ENCODE assay signal across 17 cellular contexts in the genomic region with DNA sequence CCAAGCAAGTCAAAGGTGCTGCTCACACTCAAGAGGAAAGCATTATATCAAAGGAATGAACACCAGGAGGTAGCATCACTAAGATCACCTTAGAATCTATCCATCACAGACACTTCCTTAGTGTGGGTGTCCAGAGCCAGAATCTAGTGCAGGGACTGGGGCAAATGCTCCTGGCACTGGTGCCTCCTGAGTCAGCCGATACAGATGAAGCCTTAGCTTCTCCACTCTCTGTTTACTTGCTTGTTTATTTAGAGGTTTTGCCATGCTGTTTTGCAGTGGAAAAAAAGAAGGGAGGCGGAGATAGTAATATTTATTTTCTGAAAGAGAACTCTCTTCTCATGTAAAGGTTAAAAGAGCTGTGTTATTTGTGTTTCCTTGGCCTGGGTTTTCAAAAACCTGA.
"Had no signal": no experiment of that assay in that cellular context is flagged by ENCODE, and none has a peak within 500 bp of the region (broad histone marks: within the 10 kb centered on the region; RNA-seq: fewer than 3 reads in every experiment).

No MANE protein-coding gene starts in this region.

- H3K36me3 Mint-ChIP-seq: stimulated activated memory B cell treated with anti-CD40 and anti-IgM and Interleukin-4, amounts not matched to agents 10 μg/mL and 1 μg/mL and 100 μg/mL, for 72 hours had no signal

- H3K36me3 ChIP-seq: left lung, tibial nerve, uterus had no signal

- DNase-seq: activated CD4-positive, alpha-beta memory T cell treated with anti-CD3 and anti-CD28 coated beads, Interleukin-2, amount 10 ng/mL, durations not matched to agents 7 days and 5 days; activated CD4-positive, alpha-beta T cell treated with anti-CD3 and anti-CD28 coated beads for 48 hours; activated CD4-positive, CD25-positive, alpha-beta regulatory T cell; activated naive CD4-positive, alpha-beta T cell treated with Interleukin-2 at 50 U/mL for 16 hours; activated T-cell treated with anti-CD3 and anti-CD28 coated beads, Interleukin-2, amount 50 U/mL, for 24 hours; aorta; dermis blood vessel endothelial cell; effector memory CD8-positive, alpha-beta T cell; glutamatergic neuron; left lung; stimulated activated CD4-positive, alpha-beta T cell treated with anti-CD3 and anti-CD28 coated beads, Interleukin-4, amount 100 ng/mL, for 4 hours; T-helper 1 cell; T-helper 9 cell had no signal

- H3K27me3 ChIP-seq: left lung, tibial nerve, uterus had no signal

- H3K4me1 ChIP-seq: left lung, uterus had no signal

- H3K9me3 ChIP-seq: left lung, uterus had no signal

- H3K4me1 Mint-ChIP-seq: stimulated activated memory B cell treated with anti-CD40 and anti-IgM and Interleukin-4, amounts not matched to agents 10 μg/mL and 1 μg/mL and 100 μg/mL, for 72 hours had no signal

- H3K27me3 Mint-ChIP-seq: activated CD4-positive, alpha-beta memory T cell treated with anti-CD3 and anti-CD28 coated beads, Interleukin-2, amount 10 ng/mL, durations not matched to agents 7 days and 5 days; activated T-cell treated with anti-CD3 and anti-CD28 coated beads, Interleukin-2, amount 50 U/mL, for 24 hours had no signal

- H3K4me3 ChIP-seq: left lung, tibial nerve, uterus had no signal

- H3K27ac ChIP-seq: left lung, uterus had no signal

- H3K4me3 Mint-ChIP-seq: activated CD4-positive, alpha-beta memory T cell treated with anti-CD3 and anti-CD28 coated beads, Interleukin-2, amount 10 ng/mL, durations not matched to agents 7 days and 5 days; activated T-cell treated with anti-CD3 and anti-CD28 coated beads, Interleukin-2, amount 50 U/mL, for 24 hours; effector memory CD8-positive, alpha-beta T cell; stimulated activated memory B cell treated with anti-CD40 and anti-IgM and Interleukin-4, amounts not matched to agents 10 μg/mL and 1 μg/mL and 100 μg/mL, for 72 hours had no signal

- H3K27ac Mint-ChIP-seq: activated CD4-positive, alpha-beta memory T cell treated with anti-CD3 and anti-CD28 coated beads, Interleukin-2, amount 10 ng/mL, durations not matched to agents 7 days and 5 days; activated T-cell treated with anti-CD3 and anti-CD28 coated beads, Interleukin-2, amount 50 U/mL, for 24 hours; activated T-helper 2 cell treated with anti-CD3 and anti-CD28 coated beads, Interferon-gamma antibody, Interleukin-2, Interleukin-4, amounts not matched to agents 10 μg/mL and 5 μg/mL and 100 μg/mL, durations not matched to agents 14 hours and 24 hours and 36 hours; effector memory CD8-positive, alpha-beta T cell; stimulated activated memory B cell treated with anti-CD40 and anti-IgM and Interleukin-4, amounts not matched to agents 10 μg/mL and 1 μg/mL and 100 μg/mL, for 72 hours had no signal

- H3K9me3 Mint-ChIP-seq: activated CD4-positive, alpha-beta memory T cell treated with anti-CD3 and anti-CD28 coated beads, Interleukin-2, amount 10 ng/mL, durations not matched to agents 7 days and 5 days had no signal
